Comparison of ENCODE assay signal across 2 cellular contexts in the genomic region with DNA sequence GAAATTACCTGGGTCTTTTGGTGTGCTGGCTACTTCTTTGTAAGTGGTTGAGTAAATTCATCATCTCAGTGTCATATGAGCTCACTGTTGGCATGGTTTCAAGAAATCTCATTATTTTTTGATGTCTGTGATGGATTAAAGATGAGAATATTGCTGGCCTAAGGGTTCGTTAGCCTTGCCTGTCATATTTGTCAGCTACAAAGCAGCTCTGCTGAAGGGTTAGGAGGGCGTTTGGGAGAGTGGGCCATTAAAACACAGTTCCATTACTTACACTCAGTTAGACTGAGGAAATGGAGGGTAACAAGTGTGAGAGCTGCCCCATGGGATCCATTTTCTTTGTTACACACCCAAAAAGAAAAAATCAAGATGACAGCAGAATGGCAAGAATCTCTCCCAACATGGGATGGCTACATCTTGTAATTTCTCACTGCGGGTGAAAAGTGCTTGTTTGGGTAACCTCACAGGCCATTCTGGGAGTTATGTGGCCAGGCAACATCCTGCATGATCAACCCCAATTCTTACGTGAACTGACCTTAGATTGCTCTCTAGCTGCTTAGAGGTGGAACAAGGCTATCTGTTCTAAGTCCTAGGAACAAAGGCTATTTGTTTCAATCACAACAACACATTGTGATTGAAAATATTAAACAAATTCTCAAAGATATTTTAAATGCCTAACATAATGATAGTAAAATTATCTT.
TF ChIP-seq lines count a peak whose summit lies in the region.

No MANE protein-coding gene starts in this region.

TF ChIP-seq in IMR-90, 13 proteins besides CTCF, POLR2A, EP300 and RAD21:
- TF ChIP-seq MAFK (IDR thresholded peaks at IDR 0.05; ENCODE audit: low read depth, low read length) (no peak), NFE2L2 (IDR thresholded peaks at IDR 0.05; ENCODE audit: low read depth, low read length) (no peak), CEBPB (IDR thresholded peaks at IDR 0.05; ENCODE audit: low read depth, low read length) (no peak), RCOR1 (IDR thresholded peaks at IDR 0.05; ENCODE audit: insufficient replicate concordance, low read length) (no peak), RFX5 (IDR thresholded peaks at IDR 0.05; ENCODE audit: low read depth, low read length) (no peak), SMC3 (IDR thresholded peaks at IDR 0.05; ENCODE audit: low read depth, low read length) (no peak), CHD1 (IDR thresholded peaks at IDR 0.05; ENCODE audit: low read depth, low read length) (no peak), BHLHE40 (IDR thresholded peaks at IDR 0.05; ENCODE audit: low read depth, low read length) (no peak), MXI1 (IDR thresholded peaks at IDR 0.05; ENCODE audit: borderline replicate concordance, low read depth, low read length) (no peak), MAZ (IDR thresholded peaks at IDR 0.05; ENCODE audit: borderline replicate concordance, low read depth, low read length) (no peak), FOS (IDR thresholded peaks at IDR 0.05; ENCODE audit: low read depth, low read length) (no peak)
- TF ChIP-seq, protein P1, sequence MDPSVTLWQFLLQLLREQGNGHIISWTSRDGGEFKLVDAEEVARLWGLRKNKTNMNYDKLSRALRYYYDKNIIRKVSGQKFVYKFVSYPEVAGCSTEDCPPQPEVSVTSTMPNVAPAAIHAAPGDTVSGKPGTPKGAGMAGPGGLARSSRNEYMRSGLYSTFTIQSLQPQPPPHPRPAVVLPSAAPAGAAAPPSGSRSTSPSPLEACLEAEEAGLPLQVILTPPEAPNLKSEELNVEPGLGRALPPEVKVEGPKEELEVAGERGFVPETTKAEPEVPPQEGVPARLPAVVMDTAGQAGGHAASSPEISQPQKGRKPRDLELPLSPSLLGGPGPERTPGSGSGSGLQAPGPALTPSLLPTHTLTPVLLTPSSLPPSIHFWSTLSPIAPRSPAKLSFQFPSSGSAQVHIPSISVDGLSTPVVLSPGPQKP (IDR thresholded peaks at IDR 0.05; ENCODE audit: borderline replicate concordance, low read depth, low read length), result no peak
- TF ChIP-seq, protein P2, sequence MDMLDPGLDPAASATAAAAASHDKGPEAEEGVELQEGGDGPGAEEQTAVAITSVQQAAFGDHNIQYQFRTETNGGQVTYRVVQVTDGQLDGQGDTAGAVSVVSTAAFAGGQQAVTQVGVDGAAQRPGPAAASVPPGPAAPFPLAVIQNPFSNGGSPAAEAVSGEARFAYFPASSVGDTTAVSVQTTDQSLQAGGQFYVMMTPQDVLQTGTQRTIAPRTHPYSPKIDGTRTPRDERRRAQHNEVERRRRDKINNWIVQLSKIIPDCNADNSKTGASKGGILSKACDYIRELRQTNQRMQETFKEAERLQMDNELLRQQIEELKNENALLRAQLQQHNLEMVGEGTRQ (IDR thresholded peaks at IDR 0.05; ENCODE audit: low read depth, low read length), result no peak

TF ChIP-seq in GM12878, 131 proteins besides CTCF, POLR2A, EP300 and RAD21:
- TF ChIP-seq CBFB (IDR thresholded peaks at IDR 0.05; ENCODE audit: low read depth) (no peak), SP1 (IDR thresholded peaks at IDR 0.05; ENCODE audit: low read depth, low read length) (no peak), NBN (IDR thresholded peaks at IDR 0.05) (no peak), JUND (IDR thresholded peaks at IDR 0.05; ENCODE audit: low read depth, low read length) (no peak), BRCA1 (IDR thresholded peaks at IDR 0.05; ENCODE audit: low read depth, low read length) (no peak), MEF2B (IDR thresholded peaks at IDR 0.05; ENCODE audit: partially characterized antibody, poor library complexity, severe bottlenecking) (no peak), POLR2AphosphoS5 (IDR thresholded peaks at IDR 0.05; ENCODE audit: low read length) (no peak), ETV6 (conservative IDR thresholded peaks at IDR 0.05 in 1 of 2, IDR thresholded peaks at IDR 0.05 in 1 of 2; ENCODE audit: borderline replicate concordance in 1 of 2, low read depth in 1 of 2) (no peak), SMAD1 (IDR thresholded peaks at IDR 0.05; ENCODE audit: low read depth, partially characterized antibody) (no peak), PAX5 (IDR thresholded peaks at IDR 0.05; ENCODE audit: borderline replicate concordance, low read depth, low read length) (no peak), TCF7 (IDR thresholded peaks at IDR 0.05; ENCODE audit: borderline replicate concordance) (no peak), NR2C2 (IDR thresholded peaks at IDR 0.05; ENCODE audit: borderline replicate concordance, control insufficient read depth, insufficient read length, low read depth) (no peak), SREBF1 (IDR thresholded peaks at IDR 0.05; ENCODE audit: low read length) (no peak), FOXM1 (IDR thresholded peaks at IDR 0.05; ENCODE audit: low read depth, low read length) (no peak), HDAC2 (IDR thresholded peaks at IDR 0.05) (no peak), RB1 (IDR thresholded peaks at IDR 0.05; ENCODE audit: borderline replicate concordance) (no peak)
- TF ChIP-seq, protein P3, sequence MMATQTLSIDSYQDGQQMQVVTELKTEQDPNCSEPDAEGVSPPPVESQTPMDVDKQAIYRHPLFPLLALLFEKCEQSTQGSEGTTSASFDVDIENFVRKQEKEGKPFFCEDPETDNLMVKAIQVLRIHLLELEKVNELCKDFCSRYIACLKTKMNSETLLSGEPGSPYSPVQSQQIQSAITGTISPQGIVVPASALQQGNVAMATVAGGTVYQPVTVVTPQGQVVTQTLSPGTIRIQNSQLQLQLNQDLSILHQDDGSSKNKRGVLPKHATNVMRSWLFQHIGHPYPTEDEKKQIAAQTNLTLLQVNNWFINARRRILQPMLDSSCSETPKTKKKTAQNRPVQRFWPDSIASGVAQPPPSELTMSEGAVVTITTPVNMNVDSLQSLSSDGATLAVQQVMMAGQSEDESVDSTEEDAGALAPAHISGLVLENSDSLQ (IDR thresholded peaks at IDR 0.05), result no peak
- TF ChIP-seq, protein P4, sequence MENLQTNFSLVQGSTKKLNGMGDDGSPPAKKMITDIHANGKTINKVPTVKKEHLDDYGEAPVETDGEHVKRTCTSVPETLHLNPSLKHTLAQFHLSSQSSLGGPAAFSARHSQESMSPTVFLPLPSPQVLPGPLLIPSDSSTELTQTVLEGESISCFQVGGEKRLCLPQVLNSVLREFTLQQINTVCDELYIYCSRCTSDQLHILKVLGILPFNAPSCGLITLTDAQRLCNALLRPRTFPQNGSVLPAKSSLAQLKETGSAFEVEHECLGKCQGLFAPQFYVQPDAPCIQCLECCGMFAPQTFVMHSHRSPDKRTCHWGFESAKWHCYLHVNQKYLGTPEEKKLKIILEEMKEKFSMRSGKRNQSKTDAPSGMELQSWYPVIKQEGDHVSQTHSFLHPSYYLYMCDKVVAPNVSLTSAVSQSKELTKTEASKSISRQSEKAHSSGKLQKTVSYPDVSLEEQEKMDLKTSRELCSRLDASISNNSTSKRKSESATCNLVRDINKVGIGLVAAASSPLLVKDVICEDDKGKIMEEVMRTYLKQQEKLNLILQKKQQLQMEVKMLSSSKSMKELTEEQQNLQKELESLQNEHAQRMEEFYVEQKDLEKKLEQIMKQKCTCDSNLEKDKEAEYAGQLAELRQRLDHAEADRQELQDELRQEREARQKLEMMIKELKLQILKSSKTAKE (IDR thresholded peaks at IDR 0.05; ENCODE audit: low read depth, poor library complexity, severe bottlenecking), result no peak
- TF ChIP-seq, protein P1 (IDR thresholded peaks at IDR 0.05; ENCODE audit: low read depth, low read length), result no peak
- TF ChIP-seq, protein P5, sequence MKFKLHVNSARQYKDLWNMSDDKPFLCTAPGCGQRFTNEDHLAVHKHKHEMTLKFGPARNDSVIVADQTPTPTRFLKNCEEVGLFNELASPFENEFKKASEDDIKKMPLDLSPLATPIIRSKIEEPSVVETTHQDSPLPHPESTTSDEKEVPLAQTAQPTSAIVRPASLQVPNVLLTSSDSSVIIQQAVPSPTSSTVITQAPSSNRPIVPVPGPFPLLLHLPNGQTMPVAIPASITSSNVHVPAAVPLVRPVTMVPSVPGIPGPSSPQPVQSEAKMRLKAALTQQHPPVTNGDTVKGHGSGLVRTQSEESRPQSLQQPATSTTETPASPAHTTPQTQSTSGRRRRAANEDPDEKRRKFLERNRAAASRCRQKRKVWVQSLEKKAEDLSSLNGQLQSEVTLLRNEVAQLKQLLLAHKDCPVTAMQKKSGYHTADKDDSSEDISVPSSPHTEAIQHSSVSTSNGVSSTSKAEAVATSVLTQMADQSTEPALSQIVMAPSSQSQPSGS (IDR thresholded peaks at IDR 0.05; ENCODE audit: low read length), result no peak
TF ChIP-seq in GM12878: peak in this region for 0.
